In genomic region chr3:184417619-184418327, GRCh38 we compare ENCODE assay signal across 8 cellular contexts. TPM values are rescaled to one million over a fixed set of nuclear protein-coding genes. Genes with fewer than 3 reads are reported as not detected.
DNase-seq lines count a peak whose midpoint lies in the region; ATAC-seq, FAIRE-seq and TF ChIP-seq lines count a peak whose summit lies in the region.

No MANE protein-coding gene starts in this region.

- H3K36me3 ChIP-seq in SJCRH30 (no peaks in the 10 kb centered on the region), gastroesophageal sphincter (no peaks in the 10 kb centered on the region)

- H3K27ac ChIP-seq in SJCRH30 (no peak overlapping the region), gastroesophageal sphincter (no peak overlapping the region)

- peak in 3 of 4 experiments; percentile 71 to 84 (median 82) for TF ChIP-seq CTCF in gastroesophageal sphincter (IDR thresholded peaks at IDR 0.05)

- H3K27me3 ChIP-seq in SJCRH30 (no peaks in the 10 kb centered on the region), gastroesophageal sphincter (no peaks in the 10 kb centered on the region)

- no peak for TF ChIP-seq EP300 in gastroesophageal sphincter (IDR thresholded peaks at IDR 0.05)

- DNase-seq in DMS153 treated with DMSO at 0.1 percent for 48 hours (lab: John Stamatoyannopoulos, UW; ENCODE audit: unreplicated experiment) (peak; percentile 45), M059J (ENCODE audit: low read depth) (peak; percentile 65), SJCRH30 (peak; percentile 71 to 82), pons (ENCODE audit: low spot score) (peak; percentile 53), urothelium cell line (ENCODE audit: low spot score) (peak; percentile 79)
- DNase-seq in activated effector memory CD4-positive, alpha-beta T cell treated with anti-CD3 and anti-CD28 coated beads, Interleukin-2, amount 50 U/mL, for 16 hours: peak; percentile 86

- 0 out of 2 replicates have a peak, but pooled peaks cover 2% of the 10 kb centered on the region for H3K9me3 ChIP-seq in SJCRH30 (replicated peaks)
- no peaks in the 10 kb centered on the region for H3K9me3 ChIP-seq in gastroesophageal sphincter

- ATAC-seq in GM21825 (IDR thresholded peaks at IDR 0.05; ENCODE audit: unreplicated experiment) (peak; percentile 94), gastroesophageal sphincter (peak; percentile 85)

- TF ChIP-seq POLR2A in gastroesophageal sphincter (IDR thresholded peaks at IDR 0.05): no peak

- WGBS in gastroesophageal sphincter (ENCODE audit: low coverage in 1 of 2), 2 donors: 23 to 90% methylated on average over 2 to 6 of the region's 14 CpGs

- H3K4me3 ChIP-seq in SJCRH30 (no peak overlapping the region), gastroesophageal sphincter (no peak overlapping the region)

- no peak for FAIRE-seq in urothelium cell line (lab: Jason Lieb, UNC)

- H3K4me1 ChIP-seq in SJCRH30 (peaks cover 32% of the 10 kb centered on the region), gastroesophageal sphincter (peaks cover 0 to 7% (median 0%) of the 10 kb centered on the region in 3 donors)

RNA-seq across cellular contexts. Expression of gene CHRD, which starts 37.9 kb away (rescaled TPM):
- total RNA-seq in M059J (2014; rRNA removed; shearing (Covaris generic)): 0.42 TPM in 1 of 2 replicates, not detected in the other
- total RNA-seq in SJCRH30 (2014; rRNA removed; shearing (Covaris generic)): 8.2 and 9.0 TPM in 2 replicates
- total RNA-seq in gastroesophageal sphincter: 10 to 100 TPM in 3 of 4 donors, 1 to 10 TPM in 1; 8.2 to 27.4 (median 16.5) TPM

RNA-seq across cellular contexts. Expression of gene THPO, which starts 39.8 kb away (rescaled TPM):
- total RNA-seq in M059J (2014; rRNA removed; shearing (Covaris generic)): not detected in 2 replicates
- 0.61 and 1.2 TPM in 2 replicates for total RNA-seq in SJCRH30 (2014; rRNA removed; shearing (Covaris generic))
- under 1 TPM in 2 of 4 donors, not detected in 2; 0.31 to 0.94 TPM for total RNA-seq in gastroesophageal sphincter

RNA-seq across cellular contexts. Expression of gene POLR2H, which starts 56.3 kb away (rescaled TPM):
- 162 and 196 TPM in 2 replicates for total RNA-seq in M059J (2014; rRNA removed; shearing (Covaris generic))
- total RNA-seq in SJCRH30 (2014; rRNA removed; shearing (Covaris generic)): 86.8 and 91.6 TPM in 2 replicates
- total RNA-seq in gastroesophageal sphincter: 10 to 100 TPM; 32.8 to 54.1 (median 40.9) TPM

RNA-seq across cellular contexts. Expression of gene CLCN2, which starts 56.4 kb away (rescaled TPM):
- total RNA-seq in M059J (2014; rRNA removed; shearing (Covaris generic)): 2.5 and 4.9 TPM in 2 replicates
- total RNA-seq in SJCRH30 (2014; rRNA removed; shearing (Covaris generic)): 4.1 and 5.5 TPM in 2 replicates
- total RNA-seq in gastroesophageal sphincter: 1 to 10 TPM; 2.0 to 6.8 (median 2.3) TPM
